Comparison of ENCODE assay signal across 18 cellular contexts in genomic region chr11:61020706-61021235, GRCh38. TPM values are rescaled to one million over a fixed set of nuclear protein-coding genes. Genes with fewer than 3 reads are reported as not detected.
DNase-seq lines count a peak whose midpoint lies in the region; ATAC-seq lines count a peak whose summit lies in the region.
"Had no signal": no experiment of that assay in that cellular context is flagged by ENCODE, and none has a peak within 500 bp of the region (broad histone marks: within the 10 kb centered on the region; RNA-seq: fewer than 3 reads in every experiment).

No MANE protein-coding gene starts in this region.

- peaks cover 54% of the 10 kb centered on the region for H3K4me1 ChIP-seq in CD8-positive, alpha-beta memory T cell (ENCODE audit: insufficient read depth, low read length)
- H3K4me1 ChIP-seq: A549, ascending aorta, uterus had no signal

- H3K36me3 ChIP-seq in CD8-positive, alpha-beta memory T cell (ENCODE audit: insufficient read depth, low read length): peaks cover 37% of the 10 kb centered on the region
- H3K36me3 ChIP-seq: ascending aorta, lower lobe of right lung, uterus had no signal

- DNase-seq in activated CD4-positive, alpha-beta T cell treated with anti-CD3 and anti-CD28 coated beads, Interleukin-2, amount 10 ng/mL, durations not matched to agents 24 days and 14 days: no peak
- DNase-seq in activated CD4-positive, alpha-beta T cell treated with anti-CD3 and anti-CD28 coated beads for 1 hour: no peak
- DNase-seq in CD8-positive, alpha-beta memory T cell: no peak
- DNase-seq in activated T-cell treated with anti-CD3 and anti-CD28 coated beads, Interleukin-2, amount 50 U/mL, for 72 hours: no peak
- DNase-seq in naive B cell: no peak
- no peak for DNase-seq in stimulated activated CD4-positive, alpha-beta T cell treated with anti-CD3 and anti-CD28 coated beads, Interleukin-2, amount 100 ng/mL, for 48 hours
- DNase-seq in kidney tubule cell (ENCODE audit: low spot score): no peak
- DNase-seq: IMR-90, MV-4-11, PC-3, SK-N-SH, uterus had no signal

- CTCF ChIA-PET in CD8-positive, alpha-beta memory T cell (lab: Charles Lee): interaction anchor here (1.2 to 1.8 kb wide), 3 partner anchors 9 to 58 kb away, joined by 3 to 6 read pairs (median 4); no protein-coding TSS in a partner anchor

- no peaks in the 10 kb centered on the region for H3K9me3 ChIP-seq in CD8-positive, alpha-beta memory T cell (ENCODE audit: low read length)
- H3K9me3 ChIP-seq: A549, ascending aorta, lower lobe of right lung, SK-N-SH, uterus had no signal

- H3K27ac ChIP-seq in CD8-positive, alpha-beta memory T cell (ENCODE audit: low read depth, low read length): no peak overlapping the region
- H3K27ac ChIP-seq: A549, ascending aorta, coronary artery, lower lobe of right lung, uterus had no signal

- POLR2A ChIA-PET in CD8-positive, alpha-beta memory T cell (lab: Charles Lee): interaction anchor here (0.7 to 4.3 kb wide), 2 partner anchors 22 to 26 kb away, joined by 3 to 32 read pairs; no protein-coding TSS in a partner anchor

- ATAC-seq in activated T-cell treated with anti-CD3 and anti-CD28 coated beads, Interleukin-2, amount 50 U/mL, for 72 hours (replicated peaks in 1 of 2): no peak
- ATAC-seq in naive B cell (ENCODE audit: low read depth in 2 of 2): no peak
- no peak for ATAC-seq in HG03442 (IDR thresholded peaks at IDR 0.05; ENCODE audit: unreplicated experiment)
- ATAC-seq: A549, PC-3 had no signal

- H3K4me3 Mint-ChIP-seq in activated CD4-positive, alpha-beta T cell treated with anti-CD3 and anti-CD28 coated beads, Interleukin-2, amount 10 ng/mL, durations not matched to agents 24 days and 14 days: peak overlapping the region; percentile 67
- H3K4me3 Mint-ChIP-seq in CD8-positive, alpha-beta memory T cell: peak overlapping the region; percentile 21 to 83 (median 77)
- peak overlapping the region; percentile 76 to 85 for H3K4me3 Mint-ChIP-seq in activated T-cell treated with anti-CD3 and anti-CD28 coated beads, Interleukin-2, amount 50 U/mL, for 72 hours
- peak overlapping the region in 7 of 8 donors; percentile 52 to 89 (median 78) for H3K4me3 Mint-ChIP-seq in naive B cell

- H3K36me3 Mint-ChIP-seq in activated CD4-positive, alpha-beta T cell treated with anti-CD3 and anti-CD28 coated beads, Interleukin-2, amount 10 ng/mL, durations not matched to agents 24 days and 14 days (ENCODE audit: low read depth): peaks cover 72% of the 10 kb centered on the region
- H3K36me3 Mint-ChIP-seq in CD8-positive, alpha-beta memory T cell: peaks cover 5 to 55% (median 9%) of the 10 kb centered on the region in 3 donors
- peaks cover 19 to 30% of the 10 kb centered on the region in 2 donors for H3K36me3 Mint-ChIP-seq in activated T-cell treated with anti-CD3 and anti-CD28 coated beads, Interleukin-2, amount 50 U/mL, for 72 hours (ENCODE audit: insufficient read depth in 2 of 2)
- peaks cover 0 to 7% of the 10 kb centered on the region in 2 donors for H3K36me3 Mint-ChIP-seq in naive B cell

- H3K9me3 Mint-ChIP-seq in activated CD4-positive, alpha-beta T cell treated with anti-CD3 and anti-CD28 coated beads, Interleukin-2, amount 10 ng/mL, durations not matched to agents 24 days and 14 days: no peaks in the 10 kb centered on the region
- H3K9me3 Mint-ChIP-seq in CD8-positive, alpha-beta memory T cell: no peaks in the 10 kb centered on the region
- H3K9me3 Mint-ChIP-seq in activated T-cell treated with anti-CD3 and anti-CD28 coated beads, Interleukin-2, amount 50 U/mL, for 72 hours: no peaks in the 10 kb centered on the region
- H3K9me3 Mint-ChIP-seq in naive B cell: no peaks in the 10 kb centered on the region

- H3K4me1 Mint-ChIP-seq in activated CD4-positive, alpha-beta T cell treated with anti-CD3 and anti-CD28 coated beads, Interleukin-2, amount 10 ng/mL, durations not matched to agents 24 days and 14 days: peaks cover 66% of the 10 kb centered on the region
- peaks cover 52 to 77% (median 58%) of the 10 kb centered on the region in 3 donors for H3K4me1 Mint-ChIP-seq in CD8-positive, alpha-beta memory T cell
- peaks cover 98% of the 10 kb centered on the region for H3K4me1 Mint-ChIP-seq in activated T-cell treated with anti-CD3 and anti-CD28 coated beads, Interleukin-2, amount 50 U/mL, for 72 hours (ENCODE audit: low read depth)
- peaks cover 40 to 51% (median 50%) of the 10 kb centered on the region in 3 donors for H3K4me1 Mint-ChIP-seq in naive B cell

- H3K27me3 ChIP-seq in CD8-positive, alpha-beta memory T cell (ENCODE audit: insufficient read depth, low read length, poor library complexity, severe bottlenecking): no peaks in the 10 kb centered on the region
- H3K27me3 ChIP-seq: ascending aorta, uterus had no signal

- H3K27ac Mint-ChIP-seq in activated CD4-positive, alpha-beta T cell treated with anti-CD3 and anti-CD28 coated beads, Interleukin-2, amount 10 ng/mL, durations not matched to agents 24 days and 14 days: peak overlapping the region; percentile 90
- peak overlapping the region; percentile 94 to 99 (median 98) for H3K27ac Mint-ChIP-seq in CD8-positive, alpha-beta memory T cell
- H3K27ac Mint-ChIP-seq in activated T-cell treated with anti-CD3 and anti-CD28 coated beads, Interleukin-2, amount 50 U/mL, for 72 hours: peak overlapping the region; percentile 87
- H3K27ac Mint-ChIP-seq in naive B cell: peak overlapping the region in 4 of 6 donors; percentile 83 to 96 (median 94)

- no peak overlapping the region for H3K4me3 ChIP-seq in CD8-positive, alpha-beta memory T cell (ENCODE audit: low read length)
- H3K4me3 ChIP-seq: A549, ascending aorta, coronary artery, lower lobe of right lung, uterus had no signal

- intact Hi-C loops in activated CD4-positive, alpha-beta T cell treated with anti-CD3 and anti-CD28 coated beads, Interleukin-2, amount 10 ng/mL, durations not matched to agents 24 days and 14 days (cut with micrococcal nuclease): loop anchor here (1.0 to 10.0 kb wide), 3 partner anchors 16 to 186 kb away; partner anchors contain the start of gene TMEM109

- no peaks in the 10 kb centered on the region for H3K27me3 Mint-ChIP-seq in activated CD4-positive, alpha-beta T cell treated with anti-CD3 and anti-CD28 coated beads, Interleukin-2, amount 10 ng/mL, durations not matched to agents 24 days and 14 days
- H3K27me3 Mint-ChIP-seq in CD8-positive, alpha-beta memory T cell: peaks cover 0 to 1% of the 10 kb centered on the region in 2 donors
- H3K27me3 Mint-ChIP-seq in activated T-cell treated with anti-CD3 and anti-CD28 coated beads, Interleukin-2, amount 50 U/mL, for 72 hours (ENCODE audit: low read depth): no peaks in the 10 kb centered on the region
- H3K27me3 Mint-ChIP-seq in naive B cell: no peaks in the 10 kb centered on the region

RNA-seq across cellular contexts. Expression of gene CD6, which starts 49.3 kb away (rescaled TPM):
- total RNA-seq in activated CD4-positive, alpha-beta T cell treated with anti-CD3 and anti-CD28 coated beads, Interleukin-2, amount 10 ng/mL, durations not matched to agents 24 days and 14 days: 416 and 421 TPM in 2 replicates
- 100 to 1,000 TPM; 229 to 233 TPM for total RNA-seq in CD8-positive, alpha-beta memory T cell
- polyA plus RNA-seq in CD8-positive, alpha-beta memory T cell: 156 TPM
- total RNA-seq in activated T-cell treated with anti-CD3 and anti-CD28 coated beads, Interleukin-2, amount 50 U/mL, for 72 hours: 100 to 1,000 TPM; 298 to 313 TPM
- 10 to 100 TPM in 4 of 6 donors, 1 to 10 TPM in 2; 6.4 to 25.2 (median 10.8) TPM for polyA plus RNA-seq in naive B cell (ENCODE audit: low read depth in 6 of 6)
- total RNA-seq: ascending aorta, IMR-90, PC-3, renal cortical epithelial cell had no signal
- polyA plus RNA-seq: IMR-90, SK-N-SH had no signal
